In the genomic region with DNA sequence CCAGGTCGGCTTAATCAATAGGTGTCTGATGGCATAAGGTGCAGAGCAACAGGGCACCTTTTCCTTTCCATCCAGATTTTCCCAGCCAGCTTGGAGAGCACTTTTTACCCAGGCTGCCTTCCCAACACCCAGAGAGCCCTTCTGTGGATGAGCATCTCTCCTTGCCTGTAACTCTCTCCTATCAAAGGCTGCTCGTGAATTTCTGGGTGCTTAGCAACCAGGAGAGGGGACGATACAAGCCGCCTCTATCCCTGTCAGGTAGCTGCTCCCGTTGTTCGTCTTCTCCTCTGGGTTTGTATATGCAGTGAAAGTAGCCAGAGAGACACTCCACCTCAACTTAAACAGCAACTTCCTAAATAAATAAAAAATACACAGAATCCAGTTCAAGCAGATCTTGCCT, we compare ENCODE assay signal across 1 cellular context.
TF ChIP-seq lines count a peak whose summit lies in the region.

No MANE protein-coding gene starts in this region.

TF ChIP-seq in IMR-90, 13 proteins besides CTCF, POLR2A, EP300 and RAD21:
- TF ChIP-seq CHD1 (IDR thresholded peaks at IDR 0.05; ENCODE audit: low read depth, low read length): no peak
- no peak for TF ChIP-seq NFE2L2 (IDR thresholded peaks at IDR 0.05; ENCODE audit: low read depth, low read length)
- no peak for TF ChIP-seq BHLHE40 (IDR thresholded peaks at IDR 0.05; ENCODE audit: low read depth, low read length)
- no peak for TF ChIP-seq MXI1 (IDR thresholded peaks at IDR 0.05; ENCODE audit: borderline replicate concordance, low read depth, low read length)
- no peak for TF ChIP-seq RCOR1 (IDR thresholded peaks at IDR 0.05; ENCODE audit: insufficient replicate concordance, low read length)
- no peak for TF ChIP-seq MAFK (IDR thresholded peaks at IDR 0.05; ENCODE audit: low read depth, low read length)
- no peak for TF ChIP-seq MAZ (IDR thresholded peaks at IDR 0.05; ENCODE audit: borderline replicate concordance, low read depth, low read length)
- TF ChIP-seq FOS (IDR thresholded peaks at IDR 0.05; ENCODE audit: low read depth, low read length): no peak
- TF ChIP-seq SMC3 (IDR thresholded peaks at IDR 0.05; ENCODE audit: low read depth, low read length): no peak
- TF ChIP-seq CEBPB (IDR thresholded peaks at IDR 0.05; ENCODE audit: low read depth, low read length): no peak
- TF ChIP-seq RFX5 (IDR thresholded peaks at IDR 0.05; ENCODE audit: low read depth, low read length): no peak
- TF ChIP-seq, protein P1, sequence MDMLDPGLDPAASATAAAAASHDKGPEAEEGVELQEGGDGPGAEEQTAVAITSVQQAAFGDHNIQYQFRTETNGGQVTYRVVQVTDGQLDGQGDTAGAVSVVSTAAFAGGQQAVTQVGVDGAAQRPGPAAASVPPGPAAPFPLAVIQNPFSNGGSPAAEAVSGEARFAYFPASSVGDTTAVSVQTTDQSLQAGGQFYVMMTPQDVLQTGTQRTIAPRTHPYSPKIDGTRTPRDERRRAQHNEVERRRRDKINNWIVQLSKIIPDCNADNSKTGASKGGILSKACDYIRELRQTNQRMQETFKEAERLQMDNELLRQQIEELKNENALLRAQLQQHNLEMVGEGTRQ (IDR thresholded peaks at IDR 0.05; ENCODE audit: low read depth, low read length): no peak
- TF ChIP-seq, protein P2, sequence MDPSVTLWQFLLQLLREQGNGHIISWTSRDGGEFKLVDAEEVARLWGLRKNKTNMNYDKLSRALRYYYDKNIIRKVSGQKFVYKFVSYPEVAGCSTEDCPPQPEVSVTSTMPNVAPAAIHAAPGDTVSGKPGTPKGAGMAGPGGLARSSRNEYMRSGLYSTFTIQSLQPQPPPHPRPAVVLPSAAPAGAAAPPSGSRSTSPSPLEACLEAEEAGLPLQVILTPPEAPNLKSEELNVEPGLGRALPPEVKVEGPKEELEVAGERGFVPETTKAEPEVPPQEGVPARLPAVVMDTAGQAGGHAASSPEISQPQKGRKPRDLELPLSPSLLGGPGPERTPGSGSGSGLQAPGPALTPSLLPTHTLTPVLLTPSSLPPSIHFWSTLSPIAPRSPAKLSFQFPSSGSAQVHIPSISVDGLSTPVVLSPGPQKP (IDR thresholded peaks at IDR 0.05; ENCODE audit: borderline replicate concordance, low read depth, low read length): no peak
